29 cellular contexts compared by ENCODE assay signal in the genomic region with DNA sequence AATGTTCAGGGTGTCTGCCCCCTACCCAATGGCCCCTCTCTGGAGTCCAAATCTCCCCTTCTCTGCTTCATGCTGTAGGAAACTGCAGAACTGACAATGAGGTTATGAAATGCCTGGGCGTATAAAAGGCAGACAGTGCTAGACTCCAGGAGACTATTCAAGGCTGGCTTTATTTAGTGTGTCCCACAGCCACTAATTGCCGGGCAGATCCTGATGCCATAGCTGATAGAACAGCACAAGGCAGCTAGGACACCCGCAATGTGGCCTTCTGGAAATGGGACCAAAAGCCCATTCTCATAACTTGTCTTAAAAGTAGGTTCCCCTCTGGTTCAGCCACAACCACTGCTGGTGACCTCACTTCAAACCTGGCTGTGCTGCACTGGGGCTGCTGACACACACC. TPM values are rescaled to one million over a fixed set of nuclear protein-coding genes. Genes with fewer than 3 reads are reported as not detected.
"Had no signal": no experiment of that assay in that cellular context is flagged by ENCODE, and none has a peak within 500 bp of the region (broad histone marks: within the 10 kb centered on the region; RNA-seq: fewer than 3 reads in every experiment).

No MANE protein-coding gene starts in this region.

- H3K9me3 ChIP-seq: neutrophil, ovary, pancreas, prostate gland, psoas muscle, right atrium auricular region, right lobe of liver, sigmoid colon, spleen had no signal

- H3K4me1 ChIP-seq: neural progenitor cell, pancreas, prostate gland, psoas muscle, right atrium auricular region, right lobe of liver, spleen had no signal

- H2AFZ ChIP-seq: neural progenitor cell, parathyroid adenoma had no signal

- H3K79me2 ChIP-seq: parathyroid adenoma had no signal

- DNase-seq: naive thymus-derived CD8-positive, alpha-beta T cell; natural killer cell; nephron progenitor cell; nucleus accumbens; occipital lobe; ovary; pancreas; posterior cingulate gyrus; psoas muscle; retina; right cardiac atrium; right lobe of liver; sigmoid colon; small intestine; spleen; stimulated activated CD4-positive, alpha-beta T cell treated with anti-CD3 and anti-CD28 coated beads, Interleukin-12 subunit alpha, Interleukin-12 subunit beta, amount 100 ng/mL, for 4 hours; stimulated activated CD4-positive, alpha-beta T cell treated with anti-CD3 and anti-CD28 coated beads, Interleukin-15, amount 100 ng/mL, for 24 hours; stimulated activated CD4-positive, alpha-beta T cell treated with anti-CD3 and anti-CD28 coated beads, Interleukin-1b, Interleukin-23, amount 100 ng/mL, for 48 hours; stimulated activated CD4-positive, alpha-beta T cell treated with anti-CD3 and anti-CD28 coated beads, Interleukin-2, amount 100 ng/mL, for 24 hours had no signal

- H3K36me3 ChIP-seq: neural progenitor cell, neutrophil, ovary, pancreas, prostate gland, right atrium auricular region, right lobe of liver, sigmoid colon, spleen had no signal

- H3K4me2 ChIP-seq: neural progenitor cell, smooth muscle cell had no signal

- H3K9ac ChIP-seq: neural progenitor cell, parathyroid adenoma had no signal

- ATAC-seq: naive thymus-derived CD8-positive, alpha-beta T cell; natural killer cell; natural killer cell treated with Interleukin-12 subunit alpha and Interleukin-12 subunit beta and Interleukin-15 and Interleukin-18, amount 100 ng/mL, for 72 hours; pancreas; psoas muscle; right cardiac atrium; right lobe of liver; sciatic nerve had no signal

- H3K27me3 ChIP-seq: ovary, pancreas, right atrium auricular region, right lobe of liver had no signal

- H3K27ac ChIP-seq: neural progenitor cell, neutrophil, ovary, pancreas, parathyroid adenoma, prostate gland, psoas muscle, right atrium auricular region, right lobe of liver, sigmoid colon, skin epidermis, spleen had no signal

- FAIRE-seq: pancreas, small intestine had no signal

- H3K4me3 ChIP-seq: neural progenitor cell, ovary, pancreas, prostate gland, psoas muscle, right atrium auricular region, right lobe of liver, sigmoid colon, skin epidermis, smooth muscle cell, spleen had no signal

RNA-seq across cellular contexts. Expression of gene CD300E, which starts 28.5 kb away (rescaled TPM):
- polyA plus RNA-seq: neural cell, smooth muscle cell had no signal

RNA-seq across cellular contexts. Expression of gene CD300LD, which starts 59.9 kb away (rescaled TPM):
- polyA plus RNA-seq: naive thymus-derived CD8-positive, alpha-beta T cell; neural cell; ovary; pancreas; psoas muscle; right cardiac atrium; sigmoid colon; small intestine; smooth muscle cell had no signal
